Comparison of ENCODE assay signal across 1 cellular context in genomic region chr2:96866586-96866985, GRCh38.
TF ChIP-seq lines count a peak whose summit lies in the region.

No MANE protein-coding gene starts in this region.

TF ChIP-seq in HepG2, 621 proteins besides CTCF, POLR2A, EP300 and RAD21:
- no peak for TF ChIP-seq FOXP1 (IDR thresholded peaks at IDR 0.05)
- TF ChIP-seq FOXP1 (CRISPR knock-in tag; IDR thresholded peaks at IDR 0.05): no peak
- no peak for TF ChIP-seq MLX (CRISPR knock-in tag; IDR thresholded peaks at IDR 0.05)
- no peak for TF ChIP-seq SP5 (CRISPR knock-in tag; IDR thresholded peaks at IDR 0.05; ENCODE audit: borderline replicate concordance, low read depth)
- no peak for TF ChIP-seq KDM6A (CRISPR knock-in tag; IDR thresholded peaks at IDR 0.05; ENCODE audit: low read depth)
- TF ChIP-seq NRL (CRISPR knock-in tag; IDR thresholded peaks at IDR 0.05; ENCODE audit: borderline replicate concordance): 0 out of 2 replicates have a peak, but pooled peaks have one; percentile 49
- no peak for TF ChIP-seq ZNF496 (CRISPR knock-in tag; IDR thresholded peaks at IDR 0.05; ENCODE audit: insufficient replicate concordance)
- no peak for TF ChIP-seq ZNF773 (CRISPR knock-in tag; IDR thresholded peaks at IDR 0.05; ENCODE audit: borderline replicate concordance)
- TF ChIP-seq RBFOX2 (IDR thresholded peaks at IDR 0.05; ENCODE audit: low read depth, low read length): peak; percentile 41; the same call in 1 of the 2 replicates
- no peak for TF ChIP-seq ZNF10 (CRISPR knock-in tag; IDR thresholded peaks at IDR 0.05; ENCODE audit: borderline replicate concordance, low read depth)
- no peak for TF ChIP-seq ZFP82 (CRISPR knock-in tag; IDR thresholded peaks at IDR 0.05; ENCODE audit: borderline replicate concordance)
- TF ChIP-seq, protein P1, sequence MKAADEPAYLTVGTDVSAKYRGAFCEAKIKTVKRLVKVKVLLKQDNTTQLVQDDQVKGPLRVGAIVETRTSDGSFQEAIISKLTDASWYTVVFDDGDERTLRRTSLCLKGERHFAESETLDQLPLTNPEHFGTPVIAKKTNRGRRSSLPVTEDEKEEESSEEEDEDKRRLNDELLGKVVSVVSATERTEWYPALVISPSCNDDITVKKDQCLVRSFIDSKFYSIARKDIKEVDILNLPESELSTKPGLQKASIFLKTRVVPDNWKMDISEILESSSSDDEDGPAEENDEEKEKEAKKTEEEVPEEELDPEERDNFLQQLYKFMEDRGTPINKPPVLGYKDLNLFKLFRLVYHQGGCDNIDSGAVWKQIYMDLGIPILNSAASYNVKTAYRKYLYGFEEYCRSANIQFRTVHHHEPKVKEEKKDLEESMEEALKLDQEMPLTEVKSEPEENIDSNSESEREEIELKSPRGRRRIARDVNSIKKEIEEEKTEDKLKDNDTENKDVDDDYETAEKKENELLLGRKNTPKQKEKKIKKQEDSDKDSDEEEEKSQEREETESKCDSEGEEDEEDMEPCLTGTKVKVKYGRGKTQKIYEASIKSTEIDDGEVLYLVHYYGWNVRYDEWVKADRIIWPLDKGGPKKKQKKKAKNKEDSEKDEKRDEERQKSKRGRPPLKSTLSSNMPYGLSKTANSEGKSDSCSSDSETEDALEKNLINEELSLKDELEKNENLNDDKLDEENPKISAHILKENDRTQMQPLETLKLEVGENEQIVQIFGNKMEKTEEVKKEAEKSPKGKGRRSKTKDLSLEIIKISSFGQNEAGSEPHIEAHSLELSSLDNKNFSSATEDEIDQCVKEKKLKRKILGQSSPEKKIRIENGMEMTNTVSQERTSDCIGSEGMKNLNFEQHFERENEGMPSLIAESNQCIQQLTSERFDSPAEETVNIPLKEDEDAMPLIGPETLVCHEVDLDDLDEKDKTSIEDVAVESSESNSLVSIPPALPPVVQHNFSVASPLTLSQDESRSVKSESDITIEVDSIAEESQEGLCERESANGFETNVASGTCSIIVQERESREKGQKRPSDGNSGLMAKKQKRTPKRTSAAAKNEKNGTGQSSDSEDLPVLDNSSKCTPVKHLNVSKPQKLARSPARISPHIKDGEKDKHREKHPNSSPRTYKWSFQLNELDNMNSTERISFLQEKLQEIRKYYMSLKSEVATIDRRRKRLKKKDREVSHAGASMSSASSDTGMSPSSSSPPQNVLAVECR (CRISPR knock-in tag; IDR thresholded peaks at IDR 0.05; ENCODE audit: borderline replicate concordance): no peak
- TF ChIP-seq ELF4 (CRISPR knock-in tag; IDR thresholded peaks at IDR 0.05; ENCODE audit: borderline replicate concordance): no peak
- TF ChIP-seq HHEX (CRISPR knock-in tag; IDR thresholded peaks at IDR 0.05): no peak
- TF ChIP-seq AKAP8 (CRISPR knock-in tag; IDR thresholded peaks at IDR 0.05): 0 out of 2 replicates have a peak, but pooled peaks have one; percentile 14
